ENCODE assay signal across 25 cellular contexts in genomic region chr10:93841930-93842329, GRCh38.
"Had no signal": no experiment of that assay in that cellular context is flagged by ENCODE, and none has a peak within 500 bp of the region (broad histone marks: within the 10 kb centered on the region; RNA-seq: fewer than 3 reads in every experiment).

No MANE protein-coding gene starts in this region.

- H3K4me1 ChIP-seq: adrenal gland, sigmoid colon had no signal

- H3K27me3 Mint-ChIP-seq: progenitor cell of endocrine pancreas had no signal

- ATAC-seq: left cardiac atrium had no signal

- DNase-seq: activated CD8-positive, alpha-beta memory T cell treated with anti-CD3 and anti-CD28 coated beads for 24 hours; activated CD8-positive, alpha-beta memory T cell treated with anti-CD3 and anti-CD28 coated beads, Interleukin-2, amount 50 U/mL, for 4 hours; activated naive CD4-positive, alpha-beta T cell; activated T-cell treated with anti-CD3 and anti-CD28 coated beads, Interleukin-2, amount 50 U/mL, for 24 hours; adrenal gland; cerebellar nuclear complex; effector CD4-positive, alpha-beta T cell; erythroblast; foreskin fibroblast; islet precursor cell; left cardiac atrium; retina; sigmoid colon; SK-N-SH; stimulated activated CD4-positive, alpha-beta T cell treated with anti-CD3 and anti-CD28 coated beads, Interleukin-2, amount 100 ng/mL, for 48 hours; stimulated activated CD8-positive, alpha-beta memory T cell treated with anti-CD3 and anti-CD28 coated beads, Interleukin-4, amount 100 ng/mL, for 48 hours; stimulated activated naive CD4-positive, alpha-beta T cell; upper lobe of left lung had no signal

- H3K4me1 Mint-ChIP-seq: memory B cell had no signal

- H3K27ac Mint-ChIP-seq: activated naive CD8-positive, alpha-beta T cell; activated T-cell treated with anti-CD3 and anti-CD28 coated beads, Interleukin-2, amount 50 U/mL, for 24 hours; activated T-helper 2 cell treated with anti-CD3 and anti-CD28 coated beads, Interferon-gamma antibody, Interleukin-2, Interleukin-4, amounts not matched to agents 10 μg/mL and 5 μg/mL and 100 μg/mL, durations not matched to agents 14 hours and 24 hours and 36 hours; memory B cell; progenitor cell of endocrine pancreas had no signal

- H3K9me3 Mint-ChIP-seq: activated T-cell treated with anti-CD3 and anti-CD28 coated beads, Interleukin-2, amount 50 U/mL, for 24 hours; activated T-helper 2 cell treated with anti-CD3 and anti-CD28 coated beads, Interferon-gamma antibody, Interleukin-2, Interleukin-4, amounts not matched to agents 10 μg/mL and 5 μg/mL and 100 μg/mL, durations not matched to agents 14 hours and 24 hours and 36 hours; memory B cell had no signal

- H3K9ac ChIP-seq: SK-N-SH had no signal

- H3K4me3 ChIP-seq: adrenal gland, coronary artery, sigmoid colon, smooth muscle cell, upper lobe of left lung had no signal

- H3K27me3 ChIP-seq: adrenal gland, sigmoid colon, upper lobe of left lung had no signal

- H3K4me2 ChIP-seq: SK-N-SH, smooth muscle cell had no signal

- H3K36me3 ChIP-seq: adrenal gland, sigmoid colon, upper lobe of left lung had no signal

- H3K9me3 ChIP-seq: adrenal gland, sigmoid colon, SK-N-SH, upper lobe of left lung had no signal

- H3K27ac ChIP-seq: adrenal gland, coronary artery, sigmoid colon, upper lobe of left lung, VCaP had no signal

- H3K36me3 Mint-ChIP-seq: memory B cell had no signal

- H3K4me3 Mint-ChIP-seq: activated naive CD8-positive, alpha-beta T cell; activated T-cell treated with anti-CD3 and anti-CD28 coated beads, Interleukin-2, amount 50 U/mL, for 24 hours; memory B cell had no signal
